In the genomic region with DNA sequence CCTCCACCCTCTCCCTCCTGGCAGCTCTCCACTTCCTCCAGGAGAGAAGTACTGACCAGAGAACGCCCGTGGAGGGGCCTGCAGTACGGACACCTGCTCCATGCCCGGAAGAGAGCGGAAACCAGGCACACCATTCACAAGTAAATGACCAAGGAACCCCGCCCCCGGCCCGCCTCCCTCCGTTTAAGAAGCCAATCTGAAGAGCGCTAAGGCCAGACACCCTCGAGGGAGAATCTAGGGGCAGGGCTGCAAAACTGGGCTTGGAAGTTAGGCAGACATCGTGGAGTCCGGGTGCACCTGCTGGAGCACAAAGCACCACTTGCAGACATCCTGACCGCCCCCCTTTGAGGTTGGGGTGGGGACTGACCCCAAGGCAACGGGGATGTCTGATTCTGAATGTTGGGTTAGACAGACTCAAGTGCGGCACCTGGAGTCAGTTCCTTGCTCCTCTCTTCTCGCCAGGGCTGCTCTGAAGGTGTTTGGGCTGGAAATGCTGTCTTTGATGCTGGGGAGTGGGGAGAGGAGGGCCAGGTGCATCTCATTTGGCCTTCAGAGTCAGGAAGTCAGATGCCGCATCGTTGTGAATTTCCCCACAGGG, we compare ENCODE assay signal across 8 cellular contexts. TPM values are rescaled to one million over a fixed set of nuclear protein-coding genes. Genes with fewer than 3 reads are reported as not detected.
DNase-seq lines count a peak whose midpoint lies in the region; ATAC-seq, FAIRE-seq and TF ChIP-seq lines count a peak whose summit lies in the region.

No MANE protein-coding gene starts in this region.

- H3K27me3 Mint-ChIP-seq in activated CD4-positive, alpha-beta T cell treated with anti-CD3 and anti-CD28 coated beads for 36 hours, result no peaks in the 10 kb centered on the region

- peak; percentile 44 for FAIRE-seq in HepG2 (lab: Jason Lieb, UNC)

- H3K36me3 Mint-ChIP-seq in activated CD4-positive, alpha-beta T cell treated with anti-CD3 and anti-CD28 coated beads for 36 hours (ENCODE audit: low read depth), result peaks cover 14% of the 10 kb centered on the region

- H3K4me1 ChIP-seq in colonic mucosa (peaks cover 15% of the 10 kb centered on the region), HepG2 (ENCODE audit: insufficient read depth, low read length) (peaks cover 50% of the 10 kb centered on the region)

- H3K9me3 Mint-ChIP-seq in activated CD4-positive, alpha-beta T cell treated with anti-CD3 and anti-CD28 coated beads for 36 hours (ENCODE audit: low read depth), result no peaks in the 10 kb centered on the region

- H3K79me2 ChIP-seq in HepG2 (ENCODE audit: insufficient read depth, low read length), result peaks cover 10% of the 10 kb centered on the region

- H3K27ac ChIP-seq in 22Rv1, result peak overlapping the region; percentile 90
- peak overlapping the region; percentile 94 for H3K27ac ChIP-seq in colonic mucosa
- peak overlapping the region; percentile 67 for H3K27ac ChIP-seq in HepG2 (ENCODE audit: extremely low read length, insufficient read depth, low read length)

- WGBS in HepG2 (ENCODE audit: low lambda C conversion rate), result 2% methylated on average over 13 of the region's 19 CpGs

- H3K9me3 ChIP-seq in colonic mucosa (no peaks in the 10 kb centered on the region), HepG2 (ENCODE audit: low read length) (no peaks in the 10 kb centered on the region)

- H3K27ac Mint-ChIP-seq in activated CD4-positive, alpha-beta T cell treated with anti-CD3 and anti-CD28 coated beads for 36 hours, result peak overlapping the region; percentile 86

- H3K4me2 ChIP-seq in HepG2 (ENCODE audit: low read depth, low read length), result peak overlapping the region; percentile 98

- CTCF ChIA-PET in activated CD4-positive, alpha-beta T cell treated with anti-CD3 and anti-CD28 coated beads for 36 hours (lab: Charles Lee), result interaction anchor here (0.6 to 0.8 kb wide), 2 partner anchors 14 to 48 kb away, joined by 3 read pairs; no protein-coding TSS in a partner anchor
- CTCF ChIA-PET in HepG2 (lab: Yijun Ruan, JAX; ENCODE audit: low intra/inter-chr PET ratio, low total read pairs), result no interaction called here

- peaks cover 4% of the 10 kb centered on the region; the same call in 1 of the 2 replicates for H4K20me1 ChIP-seq in HepG2 (ENCODE audit: insufficient read depth, low read length)

- peak overlapping the region; percentile 89 for H3K4me3 Mint-ChIP-seq in activated CD4-positive, alpha-beta T cell treated with anti-CD3 and anti-CD28 coated beads for 36 hours

- ATAC-seq in GM18511 (IDR thresholded peaks at IDR 0.05; ENCODE audit: unreplicated experiment) (peak; percentile 52), HG03159 (IDR thresholded peaks at IDR 0.05; ENCODE audit: unreplicated experiment) (peak; percentile 46), HepG2 (peak; percentile 50)
- ATAC-seq in activated CD4-positive, alpha-beta T cell treated with anti-CD3 and anti-CD28 coated beads for 36 hours, result peak; percentile 78

- TF ChIP-seq EP300 in HepG2 (IDR thresholded peaks at IDR 0.05; ENCODE audit: low read depth in 2 of 2, low read length in 2 of 2) (no peak), HepG2 (CRISPR knock-in tag; IDR thresholded peaks at IDR 0.05; ENCODE audit: borderline replicate concordance) (no peak)

- no peak for TF ChIP-seq RAD21 in HepG2 (CRISPR knock-in tag; IDR thresholded peaks at IDR 0.05)

- H3K27me3 ChIP-seq in colonic mucosa (no peaks in the 10 kb centered on the region), HepG2 (ENCODE audit: control insufficient read depth in 1 of 2, insufficient read depth in 2 of 2, low read length in 2 of 2) (no peaks in the 10 kb centered on the region; a peak in 1 of 5 replicates)

- H3K4me1 Mint-ChIP-seq in activated CD4-positive, alpha-beta T cell treated with anti-CD3 and anti-CD28 coated beads for 36 hours, result peaks cover 38% of the 10 kb centered on the region

- H3K9ac ChIP-seq in colonic mucosa (ENCODE audit: low read depth in 2 of 2, low read length in 2 of 2) (peak overlapping the region; percentile 70 to 90), HepG2 (ENCODE audit: insufficient read depth, low read depth, low read length) (peak overlapping the region; percentile 79)

- TF ChIP-seq POLR2A in HepG2 (IDR thresholded peaks at IDR 0.05; ENCODE audit: insufficient read depth in 1 of 2, low read depth in 2 of 2, low read length in 2 of 2), result peak; percentile 16 to 68; a peak in 3 of 4 replicates

- DNase-seq in NCI-H510A (lab: John Stamatoyannopoulos, UW) (peak; percentile 90), colonic mucosa (peak; percentile 83), HepG2 (ENCODE audit: low spot score) (peak; percentile 70)
- peak; percentile 91 for DNase-seq in activated CD4-positive, alpha-beta T cell treated with anti-CD3 and anti-CD28 coated beads for 36 hours
- peak; percentile 67 to 77 for DNase-seq in stimulated activated CD4-positive, alpha-beta T cell treated with anti-CD3 and anti-CD28 coated beads, Interleukin-4, amount 100 ng/mL, for 48 hours (ENCODE audit: low read depth in 2 of 2)

- POLR2A ChIA-PET in activated CD4-positive, alpha-beta T cell treated with anti-CD3 and anti-CD28 coated beads for 36 hours (lab: Charles Lee), result interaction anchor here (1.0 to 1.2 kb wide), 2 partner anchors 40 to 83 kb away, joined by 4 to 11 read pairs; a partner anchor contains a TSS
- POLR2A ChIA-PET in HepG2 (lab: Yijun Ruan, JAX), result interaction anchor here (0.8 to 2.5 kb wide), 16 partner anchors 9 to 156 kb away, joined by 3 to 27 read pairs (median 4); a partner anchor contains a TSS

- in situ Hi-C loops in HepG2 (cut with HindIII; ENCODE audit: extremely low pct_ligation_motif_present, low pct_unique_long_range_greater_than_20kb), result no loop called here

- peak overlapping the region; percentile 92 for H3K4me3 ChIP-seq in colonic mucosa
- H3K4me3 ChIP-seq in HepG2 (replicated peaks in 1 of 3; ENCODE audit: insufficient read depth in 1 of 3, low read depth in 2 of 3, low read length in 3 of 3), result peak overlapping the region; percentile 95 to 97 (median 96)

- no TSS peak for BruUV-seq in HepG2 (replicated peaks; lab: Mats Ljungman, UMichigan)

- no peaks in the 10 kb centered on the region for H3K36me3 ChIP-seq in colonic mucosa
- H3K36me3 ChIP-seq in HepG2 (replicated peaks in 1 of 2; ENCODE audit: control insufficient read depth in 1 of 2, insufficient read depth in 2 of 2, low read length in 2 of 2), result peaks cover 11 to 28% of the 10 kb centered on the region in 2 experiments; a peak in 4 of 5 replicates

- intact Hi-C loops in activated CD4-positive, alpha-beta T cell treated with anti-CD3 and anti-CD28 coated beads for 36 hours (cut with DNase I, micrococcal nuclease), result loop anchor here (1.0 to 5.0 kb wide), 7 partner anchors 38 to 518 kb away; a partner anchor contains a TSS
- intact Hi-C loops in colonic mucosa (cut with DNase I), result no loop called here
- intact Hi-C loops in HepG2 (cut with micrococcal nuclease; ENCODE audit: unreplicated experiment), result loop anchor here (2.0 kb wide), 1 partner anchor 24 kb away; no protein-coding TSS in a partner anchor

- H2AFZ ChIP-seq in HepG2 (ENCODE audit: low read length), result no peak overlapping the region

- TF ChIP-seq CTCF in 22Rv1 (IDR thresholded peaks at IDR 0.05) (peak; percentile 24; the same call in 1 of the 2 replicates), colonic mucosa (IDR thresholded peaks at IDR 0.05) (no peak), HepG2 (CRISPR knock-in tag; IDR thresholded peaks at IDR 0.05) (peak; percentile 32)

RNA-seq across cellular contexts. Expression of a gene that starts 1.0 kb away (rescaled TPM):
- total RNA-seq in activated CD4-positive, alpha-beta T cell treated with anti-CD3 and anti-CD28 coated beads for 36 hours, result 10 to 100 TPM; 30.4 to 39.3 TPM
- total RNA-seq in colonic mucosa, result 10 to 100 TPM; 16.5 to 34.3 TPM
- total RNA-seq in HepG2 (2016; rRNA removed; fragmentation: Illumina TruSeq; extraction: Trizol), result 13.9 and 20.8 TPM in 2 replicates
- 10.4 and 11.2 TPM in 2 replicates for total RNA-seq in HepG2 (2016; cell fraction: cytosol; rRNA removed; fragmentation: Illumina TruSeq; extraction: Trizol; ENCODE audit: low read depth)
- total RNA-seq in HepG2 (2016; cell fraction: insoluble cytoplasmic fraction; rRNA removed; fragmentation: Illumina TruSeq; extraction: Trizol), result 11.4 and 20.4 TPM in 2 replicates
- total RNA-seq in HepG2 (2016; cell fraction: membrane; rRNA removed; fragmentation: Illumina TruSeq; extraction: Trizol), result 23.6 and 25.4 TPM in 2 replicates
- total RNA-seq in HepG2 (2016; cell fraction: nucleus; rRNA removed; fragmentation: Illumina TruSeq; extraction: Trizol), result 19.0 and 22.7 TPM in 2 replicates
- polyA plus RNA-seq in HepG2 (2011; rRNA removed), result 7.6 and 11.1 TPM in 2 replicates
- 6.5 and 11.8 TPM in 2 replicates for polyA plus RNA-seq in HepG2 (2011; cell fraction: cytosol; rRNA removed)
- polyA plus RNA-seq in HepG2 (2011; cell fraction: nucleus; rRNA removed), result 37.4 and 38.6 TPM in 2 replicates
- polyA plus RNA-seq in HepG2 (2012), result 9.3 and 10.7 TPM in 2 replicates
- 6.1 and 6.4 TPM in 2 replicates for polyA plus RNA-seq in HepG2 (2016; cell fraction: cytosol; fragmentation: Illumina TruSeq; extraction: Trizol; ENCODE audit: low read depth)
- polyA plus RNA-seq in HepG2 (2016; cell fraction: insoluble cytoplasmic fraction; fragmentation: Illumina TruSeq; extraction: Trizol; ENCODE audit: low read depth), result 13.7 and 17.1 TPM in 2 replicates
- 14.4 and 16.7 TPM in 2 replicates for polyA plus RNA-seq in HepG2 (2016; cell fraction: membrane; fragmentation: Illumina TruSeq; extraction: Trizol; ENCODE audit: low read depth)
- polyA plus RNA-seq in HepG2 (2016; cell fraction: nucleus; fragmentation: Illumina TruSeq; extraction: Trizol; ENCODE audit: insufficient read depth, low read depth), result 43.7 and 45.9 TPM in 2 replicates
- polyA minus RNA-seq in HepG2 (2011; rRNA and poly(A)+ RNA removed; ENCODE audit: low replicate concordance), result 13.6 and 27.9 TPM in 2 replicates
- 7.7 and 8.2 TPM in 2 replicates for polyA minus RNA-seq in HepG2 (2011; cell fraction: cytosol; rRNA and poly(A)+ RNA removed)
- 22.8 and 26.2 TPM in 2 replicates for polyA minus RNA-seq in HepG2 (2011; cell fraction: nucleus; rRNA and poly(A)+ RNA removed)

RNA-seq across cellular contexts. Expression of a gene that starts 24.9 kb away (rescaled TPM):
- under 1 TPM; 0.23 to 0.58 TPM for total RNA-seq in activated CD4-positive, alpha-beta T cell treated with anti-CD3 and anti-CD28 coated beads for 36 hours
- total RNA-seq in colonic mucosa (1 to 10 TPM; 1.0 to 2.2 TPM), HepG2 (2016; rRNA removed; fragmentation: Illumina TruSeq; extraction: Trizol) (not detected in 2 replicates)
- total RNA-seq in HepG2 (2016; cell fraction: cytosol; rRNA removed; fragmentation: Illumina TruSeq; extraction: Trizol; ENCODE audit: low read depth), result not detected in 2 replicates
- not detected in 2 replicates for total RNA-seq in HepG2 (2016; cell fraction: insoluble cytoplasmic fraction; rRNA removed; fragmentation: Illumina TruSeq; extraction: Trizol)
- total RNA-seq in HepG2 (2016; cell fraction: membrane; rRNA removed; fragmentation: Illumina TruSeq; extraction: Trizol), result not detected in 2 replicates
- total RNA-seq in HepG2 (2016; cell fraction: nucleus; rRNA removed; fragmentation: Illumina TruSeq; extraction: Trizol), result not detected in 2 replicates
- polyA plus RNA-seq in HepG2 (2011; rRNA removed), result 0.09 and 0.31 TPM in 2 replicates
- 0.17 TPM in 2 replicates for polyA plus RNA-seq in HepG2 (2011; cell fraction: cytosol; rRNA removed)
- polyA plus RNA-seq in HepG2 (2011; cell fraction: nucleus; rRNA removed), result 2.2 and 2.8 TPM in 2 replicates
- 0.11 and 0.17 TPM in 2 replicates for polyA plus RNA-seq in HepG2 (2012)
- polyA plus RNA-seq in HepG2 (2016; cell fraction: cytosol; fragmentation: Illumina TruSeq; extraction: Trizol; ENCODE audit: low read depth), result not detected in 2 replicates
- polyA plus RNA-seq in HepG2 (2016; cell fraction: insoluble cytoplasmic fraction; fragmentation: Illumina TruSeq; extraction: Trizol; ENCODE audit: low read depth), result not detected in 2 replicates
- not detected in 2 replicates for polyA plus RNA-seq in HepG2 (2016; cell fraction: membrane; fragmentation: Illumina TruSeq; extraction: Trizol; ENCODE audit: low read depth)
- not detected in 2 replicates for polyA plus RNA-seq in HepG2 (2016; cell fraction: nucleus; fragmentation: Illumina TruSeq; extraction: Trizol; ENCODE audit: insufficient read depth, low read depth)
- polyA minus RNA-seq in HepG2 (2011; rRNA and poly(A)+ RNA removed; ENCODE audit: low replicate concordance), result 1.5 and 1.9 TPM in 2 replicates
- not detected in 2 replicates for polyA minus RNA-seq in HepG2 (2011; cell fraction: cytosol; rRNA and poly(A)+ RNA removed)
- 0.75 and 0.77 TPM in 2 replicates for polyA minus RNA-seq in HepG2 (2011; cell fraction: nucleus; rRNA and poly(A)+ RNA removed)

RNA-seq across cellular contexts. Expression of a gene that starts 40.5 kb away (rescaled TPM):
- total RNA-seq in activated CD4-positive, alpha-beta T cell treated with anti-CD3 and anti-CD28 coated beads for 36 hours, result 1,000 to 10,000 TPM; 4,119 to 5,987 TPM
- total RNA-seq in colonic mucosa (1,000 to 10,000 TPM; 4,489 to 4,790 TPM), HepG2 (2016; rRNA removed; fragmentation: Illumina TruSeq; extraction: Trizol) (973 and 1,028 TPM in 2 replicates)
- 361 and 399 TPM in 2 replicates for total RNA-seq in HepG2 (2016; cell fraction: cytosol; rRNA removed; fragmentation: Illumina TruSeq; extraction: Trizol; ENCODE audit: low read depth)
- 848 and 989 TPM in 2 replicates for total RNA-seq in HepG2 (2016; cell fraction: insoluble cytoplasmic fraction; rRNA removed; fragmentation: Illumina TruSeq; extraction: Trizol)
- total RNA-seq in HepG2 (2016; cell fraction: membrane; rRNA removed; fragmentation: Illumina TruSeq; extraction: Trizol), result 986 and 1,002 TPM in 2 replicates
- 479 and 519 TPM in 2 replicates for total RNA-seq in HepG2 (2016; cell fraction: nucleus; rRNA removed; fragmentation: Illumina TruSeq; extraction: Trizol)
- 1,138 and 1,217 TPM in 2 replicates for polyA plus RNA-seq in HepG2 (2011; rRNA removed)
- polyA plus RNA-seq in HepG2 (2011; cell fraction: cytosol; rRNA removed), result 2,631 and 2,697 TPM in 2 replicates
- 3,693 and 3,967 TPM in 2 replicates for polyA plus RNA-seq in HepG2 (2011; cell fraction: nucleus; rRNA removed)
- polyA plus RNA-seq in HepG2 (2012), result 1,881 and 2,139 TPM in 2 replicates
- 598 and 619 TPM in 2 replicates for polyA plus RNA-seq in HepG2 (2016; cell fraction: cytosol; fragmentation: Illumina TruSeq; extraction: Trizol; ENCODE audit: low read depth)
- polyA plus RNA-seq in HepG2 (2016; cell fraction: insoluble cytoplasmic fraction; fragmentation: Illumina TruSeq; extraction: Trizol; ENCODE audit: low read depth), result 1,358 and 1,713 TPM in 2 replicates
- 1,224 and 1,364 TPM in 2 replicates for polyA plus RNA-seq in HepG2 (2016; cell fraction: membrane; fragmentation: Illumina TruSeq; extraction: Trizol; ENCODE audit: low read depth)
- polyA plus RNA-seq in HepG2 (2016; cell fraction: nucleus; fragmentation: Illumina TruSeq; extraction: Trizol; ENCODE audit: insufficient read depth, low read depth), result 1,038 and 1,070 TPM in 2 replicates
- polyA minus RNA-seq in HepG2 (2011; rRNA and poly(A)+ RNA removed; ENCODE audit: low replicate concordance), result 750 and 1,581 TPM in 2 replicates
- 1,072 and 1,192 TPM in 2 replicates for polyA minus RNA-seq in HepG2 (2011; cell fraction: cytosol; rRNA and poly(A)+ RNA removed)
- polyA minus RNA-seq in HepG2 (2011; cell fraction: nucleus; rRNA and poly(A)+ RNA removed), result 609 and 760 TPM in 2 replicates

Comparison
In these comparisons a context has a peak if more than half of its experiments do, and no peak if none do; other contexts are left out.
1. Peak in every context shown above with its lines: DNase-seq, ATAC-seq, H3K4me3 ChIP-seq and H3K27ac ChIP-seq.